Comparison of ENCODE assay signal across 24 cellular contexts in genomic region chr14:32481707-32482106, GRCh38.
DNase-seq lines count a peak whose midpoint lies in the region; ATAC-seq, FAIRE-seq and TF ChIP-seq lines count a peak whose summit lies in the region.
"Had no signal": no experiment of that assay in that cellular context is flagged by ENCODE, and none has a peak within 500 bp of the region (broad histone marks: within the 10 kb centered on the region; RNA-seq: fewer than 3 reads in every experiment).

No MANE protein-coding gene starts in this region.

- DNase-seq in GM12891 (ENCODE audit: insufficient read length, low spot score): no peak
- peak; percentile 3 for DNase-seq in KBM-7
- DNase-seq in dorsolateral prefrontal cortex: no peak
- peak; percentile 6 for DNase-seq in superior temporal gyrus (ENCODE audit: extremely low spot score)
- DNase-seq in NCI-H526 treated with DMSO at 0.1 percent for 48 hours (lab: John Stamatoyannopoulos, UW): no peak
- no peak for DNase-seq in GDM1 (lab: John Stamatoyannopoulos, UW)
- DNase-seq: AML-193; CD4-positive, alpha-beta memory T cell; COR-L47; DMS53; H7; NCI-H1092 treated with DMSO at 0.1 percent for 48 hours; NCI-H1436; NCI-H187; NCI-H2081 treated with DMSO at 0.1 percent for 48 hours; NCI-H446; NCI-H526; Right ventricle myocardium superior; RPMI8226 had no signal

- TF ChIP-seq POLR2A in GM12891 (IDR thresholded peaks at IDR 0.05; ENCODE audit: low read depth, low read length): no peak

- H3K27me3 ChIP-seq in dorsolateral prefrontal cortex: no peaks in the 10 kb centered on the region
- H3K27me3 ChIP-seq: BLaER1 treated with 17β-estradiol and CSF1 and Interleukin-3, amounts not matched to agents 10 nM and 100 nM; SJSA1 had no signal

- no peak for TF ChIP-seq CTCF in dorsolateral prefrontal cortex (IDR thresholded peaks at IDR 0.05 in 54 of 56, conservative IDR thresholded peaks at IDR 0.05 in 2 of 56; ENCODE audit: low read depth in 1 of 56, partially characterized antibody in 56 of 56)

- no peak for FAIRE-seq in GM12891 (lab: Jason Lieb, UNC)
- FAIRE-seq: A204.1, GM19239 had no signal

- ATAC-seq in HG02588 (IDR thresholded peaks at IDR 0.05; ENCODE audit: unreplicated experiment): no peak

- H3K4me3 ChIP-seq in dorsolateral prefrontal cortex: no peak overlapping the region
- H3K4me3 ChIP-seq: BLaER1 treated with 17β-estradiol and CSF1 and Interleukin-3, amounts not matched to agents 10 nM and 100 nM; SJSA1 had no signal

- intact Hi-C loops in dorsolateral prefrontal cortex (cut with DNase I): no loop called here

- H3K27ac ChIP-seq in dorsolateral prefrontal cortex: peak overlapping the region in 39 of 59 donors; percentile 2 to 99 (median 53)
- H3K27ac ChIP-seq: BLaER1 treated with 17β-estradiol and CSF1 and Interleukin-3, amounts not matched to agents 10 nM and 100 nM; SJSA1 had no signal

- in situ Hi-C loops in KBM-7 (cut with MboI; ENCODE audit: low pct_unique_long_range_greater_than_20kb, low sequenced_read_pairs): no loop called here

TF ChIP-seq in GM12891, 5 proteins besides CTCF, POLR2A, EP300 and RAD21:
- TF ChIP-seq POLR2AphosphoS5 (IDR thresholded peaks at IDR 0.05; ENCODE audit: low read depth, low read length): no peak
- no peak for TF ChIP-seq PAX5 (IDR thresholded peaks at IDR 0.05; ENCODE audit: insufficient read depth, low read length, severe bottlenecking)
- peak; percentile 36 for TF ChIP-seq SPI1 (IDR thresholded peaks at IDR 0.05; ENCODE audit: low read depth, low read length)
- TF ChIP-seq TAF1 (IDR thresholded peaks at IDR 0.05; ENCODE audit: low read depth, low read length): no peak

Comparison
In these comparisons a context has a peak if more than half of its experiments do, and no peak if none do; other contexts are left out.
1. DNase-seq: peak in KBM-7 (single experiment) and superior temporal gyrus (single experiment); none in GM12891 (single experiment), dorsolateral prefrontal cortex (0 of 10), NCI-H526 treated with DMSO at 0.1 percent for 48 hours (single experiment) and GDM1 (single experiment).